3 cellular contexts compared by ENCODE assay signal in the genomic region with DNA sequence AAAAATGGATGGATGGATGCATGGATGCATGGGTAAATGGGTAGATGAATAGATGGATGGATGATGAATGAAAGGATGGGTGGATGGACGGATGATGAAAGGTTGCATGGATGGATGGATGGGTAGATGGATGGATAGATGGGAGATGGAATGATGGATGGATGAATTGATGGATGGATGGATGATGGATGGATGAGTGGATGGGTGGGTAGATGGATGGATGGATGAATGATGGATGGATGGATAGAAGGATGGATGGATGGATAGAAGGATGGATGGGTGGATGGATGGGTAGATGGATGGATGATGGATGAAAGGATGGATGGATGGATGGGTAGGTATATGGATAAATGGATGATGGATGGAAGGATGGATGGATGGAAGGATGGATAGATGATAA.
TF ChIP-seq lines count a peak whose summit lies in the region.

No MANE protein-coding gene starts in this region.

TF ChIP-seq in HepG2, 621 proteins besides CTCF, POLR2A, EP300 and RAD21:
- no peak for TF ChIP-seq ZBTB1 (CRISPR knock-in tag; IDR thresholded peaks at IDR 0.05; ENCODE audit: borderline replicate concordance)
- no peak for TF ChIP-seq KDM5A (IDR thresholded peaks at IDR 0.05; ENCODE audit: borderline replicate concordance, low read length)
- TF ChIP-seq ZNF605 (CRISPR knock-in tag; IDR thresholded peaks at IDR 0.05), result no peak
- TF ChIP-seq EZH2 (conservative IDR thresholded peaks at IDR 0.05; ENCODE audit: low read depth, low read length), result no peak
- no peak for TF ChIP-seq SMC3 (IDR thresholded peaks at IDR 0.05; ENCODE audit: low read length)
- TF ChIP-seq IKZF1 (IDR thresholded peaks at IDR 0.05), result 0 out of 2 replicates have a peak, but pooled peaks have one; percentile 54
TF ChIP-seq in HepG2: peak in this region for 1.

TF ChIP-seq in HEK293T, 16 proteins besides CTCF, POLR2A, EP300 and RAD21 (continued from another document):
- no peak for TF ChIP-seq FOXM1 (IDR thresholded peaks at IDR 0.05; ENCODE audit: borderline replicate concordance)
- TF ChIP-seq, protein P1, sequence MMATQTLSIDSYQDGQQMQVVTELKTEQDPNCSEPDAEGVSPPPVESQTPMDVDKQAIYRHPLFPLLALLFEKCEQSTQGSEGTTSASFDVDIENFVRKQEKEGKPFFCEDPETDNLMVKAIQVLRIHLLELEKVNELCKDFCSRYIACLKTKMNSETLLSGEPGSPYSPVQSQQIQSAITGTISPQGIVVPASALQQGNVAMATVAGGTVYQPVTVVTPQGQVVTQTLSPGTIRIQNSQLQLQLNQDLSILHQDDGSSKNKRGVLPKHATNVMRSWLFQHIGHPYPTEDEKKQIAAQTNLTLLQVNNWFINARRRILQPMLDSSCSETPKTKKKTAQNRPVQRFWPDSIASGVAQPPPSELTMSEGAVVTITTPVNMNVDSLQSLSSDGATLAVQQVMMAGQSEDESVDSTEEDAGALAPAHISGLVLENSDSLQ (IDR thresholded peaks at IDR 0.05), result peak; percentile 4; the same call in 1 of the 2 replicates
- TF ChIP-seq CTBP1 (IDR thresholded peaks at IDR 0.05; ENCODE audit: borderline replicate concordance), result peak; percentile 2; the same call in 1 of the 2 replicates
TF ChIP-seq in HEK293T: peak in this region for 2.

TF ChIP-seq in K562, 482 proteins besides CTCF, POLR2A, EP300 and RAD21:
- TF ChIP-seq, protein P2, sequence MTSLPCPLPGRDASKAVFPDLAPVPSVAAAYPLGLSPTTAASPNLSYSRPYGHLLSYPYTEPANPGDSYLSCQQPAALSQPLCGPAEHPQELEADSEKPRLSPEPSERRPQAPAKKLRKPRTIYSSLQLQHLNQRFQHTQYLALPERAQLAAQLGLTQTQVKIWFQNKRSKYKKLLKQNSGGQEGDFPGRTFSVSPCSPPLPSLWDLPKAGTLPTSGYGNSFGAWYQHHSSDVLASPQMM (CRISPR knock-in tag; IDR thresholded peaks at IDR 0.05), result no peak
- TF ChIP-seq, protein P3, sequence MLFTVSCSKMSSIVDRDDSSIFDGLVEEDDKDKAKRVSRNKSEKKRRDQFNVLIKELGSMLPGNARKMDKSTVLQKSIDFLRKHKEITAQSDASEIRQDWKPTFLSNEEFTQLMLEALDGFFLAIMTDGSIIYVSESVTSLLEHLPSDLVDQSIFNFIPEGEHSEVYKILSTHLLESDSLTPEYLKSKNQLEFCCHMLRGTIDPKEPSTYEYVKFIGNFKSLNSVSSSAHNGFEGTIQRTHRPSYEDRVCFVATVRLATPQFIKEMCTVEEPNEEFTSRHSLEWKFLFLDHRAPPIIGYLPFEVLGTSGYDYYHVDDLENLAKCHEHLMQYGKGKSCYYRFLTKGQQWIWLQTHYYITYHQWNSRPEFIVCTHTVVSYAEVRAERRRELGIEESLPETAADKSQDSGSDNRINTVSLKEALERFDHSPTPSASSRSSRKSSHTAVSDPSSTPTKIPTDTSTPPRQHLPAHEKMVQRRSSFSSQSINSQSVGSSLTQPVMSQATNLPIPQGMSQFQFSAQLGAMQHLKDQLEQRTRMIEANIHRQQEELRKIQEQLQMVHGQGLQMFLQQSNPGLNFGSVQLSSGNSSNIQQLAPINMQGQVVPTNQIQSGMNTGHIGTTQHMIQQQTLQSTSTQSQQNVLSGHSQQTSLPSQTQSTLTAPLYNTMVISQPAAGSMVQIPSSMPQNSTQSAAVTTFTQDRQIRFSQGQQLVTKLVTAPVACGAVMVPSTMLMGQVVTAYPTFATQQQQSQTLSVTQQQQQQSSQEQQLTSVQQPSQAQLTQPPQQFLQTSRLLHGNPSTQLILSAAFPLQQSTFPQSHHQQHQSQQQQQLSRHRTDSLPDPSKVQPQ (CRISPR knock-in tag; IDR thresholded peaks at IDR 0.05; ENCODE audit: borderline replicate concordance), result no peak
- TF ChIP-seq, protein P4, sequence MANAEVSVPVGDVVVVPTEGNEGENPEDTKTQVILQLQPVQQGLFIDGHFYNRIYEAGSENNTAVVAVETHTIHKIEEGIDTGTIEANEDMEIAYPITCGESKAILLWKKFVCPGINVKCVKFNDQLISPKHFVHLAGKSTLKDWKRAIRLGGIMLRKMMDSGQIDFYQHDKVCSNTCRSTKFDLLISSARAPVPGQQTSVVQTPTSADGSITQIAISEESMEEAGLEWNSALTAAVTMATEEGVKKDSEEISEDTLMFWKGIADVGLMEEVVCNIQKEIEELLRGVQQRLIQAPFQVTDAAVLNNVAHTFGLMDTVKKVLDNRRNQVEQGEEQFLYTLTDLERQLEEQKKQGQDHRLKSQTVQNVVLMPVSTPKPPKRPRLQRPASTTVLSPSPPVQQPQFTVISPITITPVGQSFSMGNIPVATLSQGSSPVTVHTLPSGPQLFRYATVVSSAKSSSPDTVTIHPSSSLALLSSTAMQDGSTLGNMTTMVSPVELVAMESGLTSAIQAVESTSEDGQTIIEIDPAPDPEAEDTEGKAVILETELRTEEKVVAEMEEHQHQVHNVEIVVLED (CRISPR knock-in tag; IDR thresholded peaks at IDR 0.05), result no peak
- TF ChIP-seq HDAC1 (IDR thresholded peaks at IDR 0.05), result 0 out of 4 replicates have a peak, but pooled peaks of 1 of the 2 experiments have one; percentile 27
- TF ChIP-seq BMI1 (IDR thresholded peaks at IDR 0.05; ENCODE audit: low read length), result no peak
- TF ChIP-seq, protein P5, sequence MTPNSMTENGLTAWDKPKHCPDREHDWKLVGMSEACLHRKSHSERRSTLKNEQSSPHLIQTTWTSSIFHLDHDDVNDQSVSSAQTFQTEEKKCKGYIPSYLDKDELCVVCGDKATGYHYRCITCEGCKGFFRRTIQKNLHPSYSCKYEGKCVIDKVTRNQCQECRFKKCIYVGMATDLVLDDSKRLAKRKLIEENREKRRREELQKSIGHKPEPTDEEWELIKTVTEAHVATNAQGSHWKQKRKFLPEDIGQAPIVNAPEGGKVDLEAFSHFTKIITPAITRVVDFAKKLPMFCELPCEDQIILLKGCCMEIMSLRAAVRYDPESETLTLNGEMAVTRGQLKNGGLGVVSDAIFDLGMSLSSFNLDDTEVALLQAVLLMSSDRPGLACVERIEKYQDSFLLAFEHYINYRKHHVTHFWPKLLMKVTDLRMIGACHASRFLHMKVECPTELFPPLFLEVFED (CRISPR knock-in tag; conservative IDR thresholded peaks at IDR 0.05), result 0 out of 2 replicates have a peak, but pooled peaks have one; percentile 31
- TF ChIP-seq CREBBP (IDR thresholded peaks at IDR 0.05; ENCODE audit: low read depth, low read length), result peak; percentile 85
- no peak for TF ChIP-seq NCOA6 (IDR thresholded peaks at IDR 0.05)
- TF ChIP-seq CBFB (CRISPR knock-in tag; IDR thresholded peaks at IDR 0.05), result no peak
- TF ChIP-seq, protein P6, sequence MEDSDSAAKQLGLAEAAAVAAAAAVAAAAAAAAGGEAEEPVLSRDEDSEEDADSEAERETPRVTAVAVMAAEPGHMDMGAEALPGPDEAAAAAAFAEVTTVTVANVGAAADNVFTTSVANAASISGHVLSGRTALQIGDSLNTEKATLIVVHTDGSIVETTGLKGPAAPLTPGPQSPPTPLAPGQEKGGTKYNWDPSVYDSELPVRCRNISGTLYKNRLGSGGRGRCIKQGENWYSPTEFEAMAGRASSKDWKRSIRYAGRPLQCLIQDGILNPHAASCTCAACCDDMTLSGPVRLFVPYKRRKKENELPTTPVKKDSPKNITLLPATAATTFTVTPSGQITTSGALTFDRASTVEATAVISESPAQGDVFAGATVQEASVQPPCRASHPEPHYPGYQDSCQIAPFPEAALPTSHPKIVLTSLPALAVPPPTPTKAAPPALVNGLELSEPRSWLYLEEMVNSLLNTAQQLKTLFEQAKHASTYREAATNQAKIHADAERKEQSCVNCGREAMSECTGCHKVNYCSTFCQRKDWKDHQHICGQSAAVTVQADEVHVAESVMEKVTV (CRISPR knock-in tag; IDR thresholded peaks at IDR 0.05), result no peak
- TF ChIP-seq, protein P7, sequence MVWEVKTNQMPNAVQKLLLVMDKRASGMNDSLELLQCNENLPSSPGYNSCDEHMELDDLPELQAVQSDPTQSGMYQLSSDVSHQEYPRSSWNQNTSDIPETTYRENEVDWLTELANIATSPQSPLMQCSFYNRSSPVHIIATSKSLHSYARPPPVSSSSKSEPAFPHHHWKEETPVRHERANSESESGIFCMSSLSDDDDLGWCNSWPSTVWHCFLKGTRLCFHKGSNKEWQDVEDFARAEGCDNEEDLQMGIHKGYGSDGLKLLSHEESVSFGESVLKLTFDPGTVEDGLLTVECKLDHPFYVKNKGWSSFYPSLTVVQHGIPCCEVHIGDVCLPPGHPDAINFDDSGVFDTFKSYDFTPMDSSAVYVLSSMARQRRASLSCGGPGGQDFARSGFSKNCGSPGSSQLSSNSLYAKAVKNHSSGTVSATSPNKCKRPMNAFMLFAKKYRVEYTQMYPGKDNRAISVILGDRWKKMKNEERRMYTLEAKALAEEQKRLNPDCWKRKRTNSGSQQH (CRISPR knock-in tag; IDR thresholded peaks at IDR 0.05), result 0 out of 2 replicates have a peak, but pooled peaks have one; percentile 17
- TF ChIP-seq STAT5B (CRISPR knock-in tag; IDR thresholded peaks at IDR 0.05), result no peak
- no peak for TF ChIP-seq ZNF444 (CRISPR knock-in tag; IDR thresholded peaks at IDR 0.05)
- TF ChIP-seq OTX1 (CRISPR knock-in tag; IDR thresholded peaks at IDR 0.05), result no peak
- no peak for TF ChIP-seq ZNF644 (tag; IDR thresholded peaks at IDR 0.05; ENCODE audit: low read depth)
- TF ChIP-seq FOSL1 (tag; conservative IDR thresholded peaks at IDR 0.05), result no peak
- 0 out of 2 replicates have a peak, but pooled peaks have one; percentile 37 for TF ChIP-seq EHMT2 (IDR thresholded peaks at IDR 0.05)
- TF ChIP-seq ZNF507 (tag; conservative IDR thresholded peaks at IDR 0.05), result no peak
- TF ChIP-seq HNRNPUL1 (IDR thresholded peaks at IDR 0.05; ENCODE audit: low read length), result no peak
- TF ChIP-seq, protein P8, sequence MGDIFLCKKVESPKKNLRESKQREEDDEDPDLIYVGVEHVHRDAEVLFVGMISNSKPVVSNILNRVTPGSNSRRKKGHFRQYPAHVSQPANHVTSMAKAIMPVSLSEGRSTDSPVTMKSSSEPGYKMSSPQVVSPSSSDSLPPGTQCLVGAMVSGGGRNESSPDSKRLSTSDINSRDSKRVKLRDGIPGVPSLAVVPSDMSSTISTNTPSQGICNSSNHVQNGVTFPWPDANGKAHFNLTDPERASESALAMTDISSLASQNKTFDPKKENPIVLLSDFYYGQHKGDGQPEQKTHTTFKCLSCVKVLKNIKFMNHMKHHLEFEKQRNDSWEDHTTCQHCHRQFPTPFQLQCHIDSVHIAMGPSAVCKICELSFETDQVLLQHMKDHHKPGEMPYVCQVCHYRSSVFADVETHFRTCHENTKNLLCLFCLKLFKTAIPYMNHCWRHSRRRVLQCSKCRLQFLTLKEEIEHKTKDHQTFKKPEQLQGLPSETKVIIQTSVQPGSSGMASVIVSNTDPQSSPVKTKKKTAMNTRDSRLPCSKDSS (IDR thresholded peaks at IDR 0.05; ENCODE audit: low read depth, partially characterized antibody), result no peak
- TF ChIP-seq ZNF124 (CRISPR knock-in tag; IDR thresholded peaks at IDR 0.05), result no peak
- no peak for TF ChIP-seq HSF4 (CRISPR knock-in tag; IDR thresholded peaks at IDR 0.05; ENCODE audit: borderline replicate concordance)
- no peak for TF ChIP-seq ZNF778 (CRISPR knock-in tag; IDR thresholded peaks at IDR 0.05)
- no peak for TF ChIP-seq ZNF668 (CRISPR knock-in tag; IDR thresholded peaks at IDR 0.05)
- no peak for TF ChIP-seq ZNF23 (CRISPR knock-in tag; IDR thresholded peaks at IDR 0.05)
- TF ChIP-seq LEF1 (IDR thresholded peaks at IDR 0.05), result no peak
- no peak for TF ChIP-seq RBM25 (IDR thresholded peaks at IDR 0.05; ENCODE audit: low read depth, low read length, severe bottlenecking)
- peak in 1 of 2 experiments; percentile 13; a peak in 1 of 4 replicates for TF ChIP-seq KDM1A (IDR thresholded peaks at IDR 0.05)
